Comparison of ENCODE assay signal across 2 cellular contexts in genomic region chrX:150570512-150570911, GRCh38.
TF ChIP-seq lines count a peak whose summit lies in the region.

No MANE protein-coding gene starts in this region.

TF ChIP-seq in WTC11, 78 proteins besides CTCF, POLR2A, EP300 and RAD21 (continued from another document):
- TF ChIP-seq ARID4B (CRISPR knock-in tag; IDR thresholded peaks at IDR 0.05; ENCODE audit: borderline replicate concordance), result no peak
- TF ChIP-seq ZNF425 (CRISPR knock-in tag; conservative IDR thresholded peaks at IDR 0.05), result no peak
- no peak for TF ChIP-seq ZSCAN18 (CRISPR knock-in tag; IDR thresholded peaks at IDR 0.05)
- TF ChIP-seq ATF2 (CRISPR knock-in tag; IDR thresholded peaks at IDR 0.05; ENCODE audit: borderline replicate concordance, low read depth), result no peak
- TF ChIP-seq JAZF1 (CRISPR knock-in tag; IDR thresholded peaks at IDR 0.05), result no peak
- TF ChIP-seq ZNF138 (CRISPR knock-in tag; conservative IDR thresholded peaks at IDR 0.05), result no peak
- TF ChIP-seq ZBTB21 (CRISPR knock-in tag; IDR thresholded peaks at IDR 0.05; ENCODE audit: borderline replicate concordance), result no peak
- no peak for TF ChIP-seq OVOL2 (CRISPR knock-in tag; IDR thresholded peaks at IDR 0.05; ENCODE audit: borderline replicate concordance)
- no peak for TF ChIP-seq E2F4 (CRISPR knock-in tag; IDR thresholded peaks at IDR 0.05; ENCODE audit: borderline replicate concordance, low read depth)

TF ChIP-seq in HepG2, 621 proteins besides CTCF, POLR2A, EP300 and RAD21 (continued from another document and continues in another):
- TF ChIP-seq REST (IDR thresholded peaks at IDR 0.05; ENCODE audit: borderline replicate concordance in 1 of 2, low read depth in 1 of 2, low read length in 2 of 2), result 0 out of 4 replicates have a peak, but pooled peaks of 1 of the 2 experiments have one; percentile 23
- peak; percentile 35; the same call in 1 of the 2 replicates for TF ChIP-seq ZNF646 (CRISPR knock-in tag; IDR thresholded peaks at IDR 0.05)
- TF ChIP-seq AHDC1 (CRISPR knock-in tag; IDR thresholded peaks at IDR 0.05; ENCODE audit: borderline replicate concordance), result peak; percentile 54; the same call in 1 of the 2 replicates
- TF ChIP-seq NCOA2 (CRISPR knock-in tag; IDR thresholded peaks at IDR 0.05), result peak; percentile 80
- TF ChIP-seq YEATS4 (CRISPR knock-in tag; IDR thresholded peaks at IDR 0.05; ENCODE audit: borderline replicate concordance), result peak; percentile 35; the same call in 1 of the 2 replicates
- peak; percentile 67 for TF ChIP-seq ZGPAT (CRISPR knock-in tag; IDR thresholded peaks at IDR 0.05)
- TF ChIP-seq SOX13 (IDR thresholded peaks at IDR 0.05), result 0 out of 2 replicates have a peak, but pooled peaks have one; percentile 22
- TF ChIP-seq SOX13 (CRISPR knock-in tag; conservative IDR thresholded peaks at IDR 0.05 in 1 of 2, IDR thresholded peaks at IDR 0.05 in 1 of 2), result peak in 1 of 2 experiments; percentile 79; a peak in 2 of 4 replicates
- no peak for TF ChIP-seq JUN (CRISPR knock-in tag; IDR thresholded peaks at IDR 0.05)
- no peak for TF ChIP-seq SUZ12 (IDR thresholded peaks at IDR 0.05; ENCODE audit: low read depth, low read length)
- no peak for TF ChIP-seq ZNF230 (CRISPR knock-in tag; IDR thresholded peaks at IDR 0.05)
- no peak for TF ChIP-seq CREB1 (IDR thresholded peaks at IDR 0.05)
- TF ChIP-seq CREB1 (CRISPR knock-in tag; IDR thresholded peaks at IDR 0.05), result peak; percentile 53
- TF ChIP-seq IRF2 (CRISPR knock-in tag; IDR thresholded peaks at IDR 0.05), result 0 out of 2 replicates have a peak, but pooled peaks have one; percentile 27
- TF ChIP-seq SATB2 (CRISPR knock-in tag; IDR thresholded peaks at IDR 0.05), result 0 out of 2 replicates have a peak, but pooled peaks have one; percentile 41
- peak; percentile 80 for TF ChIP-seq HNF4G (IDR thresholded peaks at IDR 0.05; ENCODE audit: borderline replicate concordance, low read depth, low read length)
- no peak for TF ChIP-seq HNF4G (CRISPR knock-in tag; IDR thresholded peaks at IDR 0.05; ENCODE audit: borderline replicate concordance, low read depth)
- no peak for TF ChIP-seq ZNF446 (CRISPR knock-in tag; IDR thresholded peaks at IDR 0.05)
- no peak for TF ChIP-seq ZNF343 (CRISPR knock-in tag; IDR thresholded peaks at IDR 0.05)
- no peak for TF ChIP-seq SCMH1 (CRISPR knock-in tag; IDR thresholded peaks at IDR 0.05; ENCODE audit: borderline replicate concordance)
- peak; percentile 36; the same call in 1 of the 2 replicates for TF ChIP-seq HMG20B (CRISPR knock-in tag; conservative IDR thresholded peaks at IDR 0.05)
- TF ChIP-seq CEBPG (CRISPR knock-in tag; IDR thresholded peaks at IDR 0.05), result peak; percentile 79
- TF ChIP-seq HNF1A (IDR thresholded peaks at IDR 0.05; ENCODE audit: low read depth), result 0 out of 2 replicates have a peak, but pooled peaks have one; percentile 27
- no peak for TF ChIP-seq HNF1A (CRISPR knock-in tag; IDR thresholded peaks at IDR 0.05; ENCODE audit: borderline replicate concordance)
- peak; percentile 20; the same call in 1 of the 2 replicates for TF ChIP-seq ZNF792 (CRISPR knock-in tag; IDR thresholded peaks at IDR 0.05)
- no peak for TF ChIP-seq ZNF136 (CRISPR knock-in tag; IDR thresholded peaks at IDR 0.05; ENCODE audit: low read depth)
- peak; percentile 69 for TF ChIP-seq ZNF331 (CRISPR knock-in tag; IDR thresholded peaks at IDR 0.05)
